In genomic region chr7:133024604-133025003, GRCh38 we compare ENCODE assay signal across 30 cellular contexts.
"Had no signal": no experiment of that assay in that cellular context is flagged by ENCODE, and none has a peak within 500 bp of the region (broad histone marks: within the 10 kb centered on the region; RNA-seq: fewer than 3 reads in every experiment).

No MANE protein-coding gene starts in this region.

- H3K4me3 Mint-ChIP-seq: activated naive CD8-positive, alpha-beta T cell; activated T-cell treated with anti-CD3 and anti-CD28 coated beads, Interleukin-2, amount 50 U/mL, for 24 hours; activated T-helper 17 cell treated with anti-CD3 and anti-CD28 coated beads, Interleukin-2, amount 50 U/mL, for 72 hours; central memory CD8-positive, alpha-beta T cell; mesothelial cell of epicardium; natural killer cell; stimulated activated effector memory CD8-positive, alpha-beta T cell treated with anti-CD3 and anti-CD28 coated beads, Interleukin-12 subunit alpha, Interleukin-12 subunit beta, amount 100 ng/mL, for 72 hours; stimulated activated naive CD8-positive, alpha-beta T cell treated with anti-CD3 and anti-CD28 coated beads, Interleukin-15, amount 100 ng/mL, for 72 hours; T-cell; T-helper 2 cell treated with Interferon-gamma antibody and Interleukin-4, amounts not matched to agents 5 μg/mL and 100 μg/mL, for 36 hours had no signal

- H3K27me3 Mint-ChIP-seq: activated naive CD8-positive, alpha-beta T cell; activated T-cell treated with anti-CD3 and anti-CD28 coated beads, Interleukin-2, amount 50 U/mL, for 24 hours; activated T-helper 17 cell treated with anti-CD3 and anti-CD28 coated beads, Interleukin-2, amount 50 U/mL, for 72 hours; central memory CD8-positive, alpha-beta T cell; stimulated activated naive CD8-positive, alpha-beta T cell treated with anti-CD3 and anti-CD28 coated beads, Interleukin-15, amount 100 ng/mL, for 72 hours; T-cell had no signal

- H3K36me3 Mint-ChIP-seq: natural killer cell had no signal

- H3K4me1 Mint-ChIP-seq: mesothelial cell of epicardium had no signal

- H3K4me1 ChIP-seq: adrenal gland, breast epithelium, foreskin keratinocyte, right lobe of liver, suprapubic skin, tibial nerve had no signal

- ATAC-seq: activated T-helper 17 cell treated with anti-CD3 and anti-CD28 coated beads, Interleukin-2, amount 50 U/mL, for 72 hours; esophagus mucosa; foreskin keratinocyte; left lobe of liver; natural killer cell; pancreas; right lobe of liver; stimulated activated effector memory CD8-positive, alpha-beta T cell treated with anti-CD3 and anti-CD28 coated beads, Interleukin-12 subunit alpha, Interleukin-12 subunit beta, amount 100 ng/mL, for 72 hours; stimulated activated naive CD8-positive, alpha-beta T cell treated with anti-CD3 and anti-CD28 coated beads, Interleukin-15, amount 100 ng/mL, for 72 hours; T-cell had no signal

- DNase-seq: activated CD4-positive, alpha-beta T cell treated with anti-CD3 and anti-CD28 coated beads for 1 hour; activated CD8-positive, alpha-beta memory T cell treated with anti-CD3 and anti-CD28 coated beads for 24 hours; activated CD8-positive, alpha-beta memory T cell treated with anti-CD3 and anti-CD28 coated beads, Interleukin-2, amount 50 U/mL, for 4 hours; activated T-cell treated with anti-CD3 and anti-CD28 coated beads, Interleukin-2, amount 50 U/mL, for 24 hours; adrenal gland; effector memory CD4-positive, alpha-beta T cell; foreskin keratinocyte; kidney; natural killer cell; pancreas; right lobe of liver; stimulated activated CD4-positive, alpha-beta T cell treated with anti-CD3 and anti-CD28 coated beads, Interleukin-2, amount 100 ng/mL, for 24 hours; stimulated activated naive CD8-positive, alpha-beta T cell treated with anti-CD3 and anti-CD28 coated beads, Interleukin-15, amount 100 ng/mL, for 72 hours; T-cell; WERI-Rb-1 had no signal

- H3K9me3 ChIP-seq: ascending aorta, neutrophil, pancreas, right lobe of liver, suprapubic skin had no signal

- H3K4me3 ChIP-seq: adrenal gland, ascending aorta, breast epithelium, lung, pancreas, right lobe of liver, skin epidermis, suprapubic skin, tibial nerve had no signal

- H3K9me3 Mint-ChIP-seq: activated T-helper 17 cell treated with anti-CD3 and anti-CD28 coated beads, Interleukin-2, amount 50 U/mL, for 72 hours; central memory CD8-positive, alpha-beta T cell; natural killer cell; stimulated activated naive CD8-positive, alpha-beta T cell treated with anti-CD3 and anti-CD28 coated beads, Interleukin-15, amount 100 ng/mL, for 72 hours; T-helper 2 cell treated with Interferon-gamma antibody and Interleukin-4, amounts not matched to agents 5 μg/mL and 100 μg/mL, for 36 hours had no signal

- H3K27ac ChIP-seq: adrenal gland, ascending aorta, breast epithelium, foreskin keratinocyte, neutrophil, pancreas, right lobe of liver, skin epidermis, suprapubic skin, tibial nerve, WERI-Rb-1 had no signal

- H3K36me3 ChIP-seq: adrenal gland, ascending aorta, breast epithelium, right lobe of liver, suprapubic skin, tibial nerve, WERI-Rb-1 had no signal

- H3K27ac Mint-ChIP-seq: activated naive CD8-positive, alpha-beta T cell; activated T-cell treated with anti-CD3 and anti-CD28 coated beads, Interleukin-2, amount 50 U/mL, for 24 hours; activated T-helper 17 cell treated with anti-CD3 and anti-CD28 coated beads, Interleukin-2, amount 50 U/mL, for 72 hours; mesothelial cell of epicardium; natural killer cell; stimulated activated effector memory CD8-positive, alpha-beta T cell treated with anti-CD3 and anti-CD28 coated beads, Interleukin-12 subunit alpha, Interleukin-12 subunit beta, amount 100 ng/mL, for 72 hours; stimulated activated naive CD8-positive, alpha-beta T cell treated with anti-CD3 and anti-CD28 coated beads, Interleukin-15, amount 100 ng/mL, for 72 hours; T-cell; T-helper 2 cell treated with Interferon-gamma antibody and Interleukin-4, amounts not matched to agents 5 μg/mL and 100 μg/mL, for 36 hours had no signal

- H3K27me3 ChIP-seq: adrenal gland, ascending aorta, breast epithelium, foreskin keratinocyte, neutrophil, pancreas, right lobe of liver, suprapubic skin, tibial nerve had no signal
